Comparison of ENCODE assay signal across 9 cellular contexts in genomic region chr2:233414273-233414654, GRCh38. TPM values are rescaled to one million over a fixed set of nuclear protein-coding genes. Genes with fewer than 3 reads are reported as not detected.
DNase-seq lines count a peak whose midpoint lies in the region; ATAC-seq and TF ChIP-seq lines count a peak whose summit lies in the region.
"Had no signal": no experiment of that assay in that cellular context is flagged by ENCODE, and none has a peak within 500 bp of the region (broad histone marks: within the 10 kb centered on the region; RNA-seq: fewer than 3 reads in every experiment).

No MANE protein-coding gene starts in this region.

- H3K27ac ChIP-seq in ACC112 (ENCODE audit: low read depth, low read length) (peak overlapping the region; percentile 99), brain microvascular endothelial cell (peak overlapping the region; percentile 75), foreskin keratinocyte (no peak overlapping the region), vagina (no peak overlapping the region)

- peak overlapping the region; percentile 88 for H3K27ac Mint-ChIP-seq in HFFc6

- no peaks in the 10 kb centered on the region for H3K9me3 ChIP-seq in vagina

- H3K79me2 ChIP-seq in ACC112 (ENCODE audit: control insufficient read depth, insufficient read depth, low read length, unreplicated experiment) = peaks cover 11% of the 10 kb centered on the region

- H3K4me1 ChIP-seq in ACC112 (ENCODE audit: control insufficient read depth, insufficient read depth, low read length, unreplicated experiment) (peaks cover 43% of the 10 kb centered on the region), foreskin keratinocyte (peaks cover 25% of the 10 kb centered on the region), vagina (peaks cover 13% of the 10 kb centered on the region)

- H3K4me3 Mint-ChIP-seq in HFFc6 = peak overlapping the region; percentile 69

- H3K4me1 Mint-ChIP-seq in HFFc6 (ENCODE audit: low read depth) = peaks cover 39% of the 10 kb centered on the region

- intact Hi-C loops in vagina (cut with DNase I) = no loop called here

- peaks cover 6% of the 10 kb centered on the region for H3K27me3 Mint-ChIP-seq in HFFc6 (ENCODE audit: insufficient read depth)

- TF ChIP-seq CTCF in HFFc6 (IDR thresholded peaks at IDR 0.05) (peak; percentile 11; the same call in 1 of the 2 replicates), brain microvascular endothelial cell (IDR thresholded peaks at IDR 0.05; ENCODE audit: low read depth, low read length, missing control alignments) (no peak), foreskin keratinocyte (conservative IDR thresholded peaks at IDR 0.05) (no peak), vagina (IDR thresholded peaks at IDR 0.05) (no peak)

- no peak for TF ChIP-seq POLR2A in vagina (IDR thresholded peaks at IDR 0.05)

- peaks cover 49% of the 10 kb centered on the region for H3K36me3 Mint-ChIP-seq in HFFc6 (ENCODE audit: low read depth)

- peaks cover 41% of the 10 kb centered on the region for H3K9me3 Mint-ChIP-seq in HFFc6

- H3K4me3 ChIP-seq in ACC112 (ENCODE audit: low read depth, low read length) = peak overlapping the region; percentile 1; the same call in 1 of the 2 replicates
- no peak overlapping the region for H3K4me3 ChIP-seq in brain microvascular endothelial cell (ENCODE audit: low read depth, low read length)
- H3K4me3 ChIP-seq in vagina = no peak overlapping the region

- H2AFZ ChIP-seq in ACC112 (ENCODE audit: low read length, unreplicated experiment) = no peak overlapping the region

- H3K27me3 ChIP-seq in ACC112 (ENCODE audit: insufficient read depth, low read length) = no peaks in the 10 kb centered on the region
- H3K27me3 ChIP-seq in brain microvascular endothelial cell (replicated peaks) = no peaks in the 10 kb centered on the region
- H3K27me3 ChIP-seq in foreskin keratinocyte = no peaks in the 10 kb centered on the region
- H3K27me3 ChIP-seq in vagina = no peaks in the 10 kb centered on the region

- peak; percentile 19 for DNase-seq in HFFc6
- no peak for DNase-seq in brain microvascular endothelial cell
- DNase-seq in myocyte (ENCODE audit: low read depth) = peak; percentile 99
- no peak for DNase-seq in DMS53 (lab: John Stamatoyannopoulos, UW)
- DNase-seq in foreskin keratinocyte = no peak
- DNase-seq in vagina (ENCODE audit: extremely low spot score in 2 of 2) = no peak
- DNase-seq: NCI-H510A had no signal

- H3K36me3 ChIP-seq in ACC112 (ENCODE audit: insufficient read depth, low read length) (peaks cover 13% of the 10 kb centered on the region), brain microvascular endothelial cell (replicated peaks) (no peaks in the 10 kb centered on the region), vagina (no peaks in the 10 kb centered on the region)

- in situ Hi-C loops in brain microvascular endothelial cell (cut with HindIII; ENCODE audit: low pct_ligation_motif_present, low sequenced_read_pairs) = no loop called here

- ATAC-seq in foreskin keratinocyte (no peak), GM19455 (IDR thresholded peaks at IDR 0.05; ENCODE audit: unreplicated experiment) (no peak)

RNA-seq across cellular contexts. Expression of gene DGKD, which starts 60.0 kb away (rescaled TPM):
- total RNA-seq in HFFc6 (2021; fragmentation: NEBNext Ultra II Directional; extraction: Animal tissue kit (Norgen Biotek cat#: 25700)) = 10 to 100 TPM in 3 of 6 experiments, 1 to 10 TPM in 3; 8.1 to 12.2 (median 10.3) TPM
- total RNA-seq in myocyte = 45.1 and 59.5 TPM in 2 replicates
- polyA plus RNA-seq in myocyte (2012) = 32.5 TPM
- total RNA-seq in foreskin keratinocyte = 7.5 TPM in 2 replicates
- polyA plus RNA-seq in foreskin keratinocyte = 2.6 and 2.8 TPM in 2 replicates
- 13.3 TPM for total RNA-seq in vagina

Comparison
In these comparisons a context has a peak if more than half of its experiments do, and no peak if none do; other contexts are left out.
1. H3K27ac ChIP-seq: peak in ACC112 (single experiment) and brain microvascular endothelial cell (single experiment); none in foreskin keratinocyte (single experiment) and vagina (single experiment).
2. DNase-seq: peak in HFFc6 (single experiment) and myocyte (single experiment); none in brain microvascular endothelial cell (single experiment), DMS53 (single experiment), foreskin keratinocyte (0 of 2) and vagina (0 of 2).